Comparison of ENCODE assay signal across 25 cellular contexts in genomic region chr10:85430991-85431390, GRCh38.
"Had no signal": no experiment of that assay in that cellular context is flagged by ENCODE, and none has a peak within 500 bp of the region (broad histone marks: within the 10 kb centered on the region; RNA-seq: fewer than 3 reads in every experiment).

No MANE protein-coding gene starts in this region.

- H3K9me3 Mint-ChIP-seq: activated T-cell treated with anti-CD3 and anti-CD28 coated beads, Interleukin-2, amount 50 U/mL, for 24 hours; activated T-helper 17 cell treated with anti-CD3 and anti-CD28 coated beads, Interleukin-2, amount 50 U/mL, for 72 hours; dendritic cell treated with granulocyte-macrophage colony-stimulating factor and Interleukin-4, amounts not matched to agents 40 ng/mL and 50 ng/mL, for 4 days; naive thymus-derived CD8-positive, alpha-beta T cell; neural progenitor cell; stimulated activated naive B cell treated with anti-CD40 and anti-IgM and Interleukin-4, amounts not matched to agents 10 μg/mL and 1 μg/mL and 100 μg/mL, for 72 hours; WTC11 had no signal

- H3K4me3 Mint-ChIP-seq: activated naive CD8-positive, alpha-beta T cell; activated T-cell treated with anti-CD3 and anti-CD28 coated beads, Interleukin-2, amount 50 U/mL, for 24 hours; activated T-helper 17 cell treated with anti-CD3 and anti-CD28 coated beads, Interleukin-2, amount 50 U/mL, for 72 hours; dendritic cell treated with granulocyte-macrophage colony-stimulating factor and Interleukin-4, amounts not matched to agents 40 ng/mL and 50 ng/mL, for 4 days; naive thymus-derived CD8-positive, alpha-beta T cell; neural progenitor cell; stimulated activated naive B cell treated with anti-CD40 and anti-IgM and Interleukin-4, amounts not matched to agents 10 μg/mL and 1 μg/mL and 100 μg/mL, for 72 hours; WTC11 had no signal

- FAIRE-seq: astrocyte, endometrium, kidney had no signal

- H3K4me1 ChIP-seq: neural progenitor cell, sigmoid colon, testis, vagina had no signal

- H3K36me3 Mint-ChIP-seq: activated naive CD8-positive, alpha-beta T cell; naive thymus-derived CD8-positive, alpha-beta T cell; neural progenitor cell; stimulated activated naive B cell treated with anti-CD40 and anti-IgM and Interleukin-4, amounts not matched to agents 10 μg/mL and 1 μg/mL and 100 μg/mL, for 72 hours; WTC11 had no signal

- H3K9me3 ChIP-seq: heart right ventricle, sigmoid colon, testis, vagina had no signal

- H2AFZ ChIP-seq: neural progenitor cell had no signal

- H3K27ac Mint-ChIP-seq: activated naive CD8-positive, alpha-beta T cell; activated T-cell treated with anti-CD3 and anti-CD28 coated beads, Interleukin-2, amount 50 U/mL, for 24 hours; activated T-helper 17 cell treated with anti-CD3 and anti-CD28 coated beads, Interleukin-2, amount 50 U/mL, for 72 hours; dendritic cell treated with granulocyte-macrophage colony-stimulating factor and Interleukin-4, amounts not matched to agents 40 ng/mL and 50 ng/mL, for 4 days; naive thymus-derived CD8-positive, alpha-beta T cell; neural progenitor cell; stimulated activated naive B cell treated with anti-CD40 and anti-IgM and Interleukin-4, amounts not matched to agents 10 μg/mL and 1 μg/mL and 100 μg/mL, for 72 hours; WTC11 had no signal

- H3K4me2 ChIP-seq: neural progenitor cell, smooth muscle cell had no signal

- H3K27ac ChIP-seq: cardiac muscle cell, heart right ventricle, neural progenitor cell, sigmoid colon, testis, vagina had no signal

- H3K27me3 ChIP-seq: cardiac muscle cell, heart right ventricle, neural progenitor cell, sigmoid colon, testis, vagina had no signal

- ATAC-seq: activated T-helper 17 cell treated with anti-CD3 and anti-CD28 coated beads, Interleukin-2, amount 50 U/mL, for 72 hours; naive thymus-derived CD8-positive, alpha-beta T cell; stimulated activated naive B cell treated with anti-CD40 and anti-IgM and Interleukin-4, amounts not matched to agents 10 μg/mL and 1 μg/mL and 100 μg/mL, for 72 hours had no signal

- H3K4me3 ChIP-seq: cardiac muscle cell, heart right ventricle, lung, neural progenitor cell, sigmoid colon, smooth muscle cell, testis, vagina had no signal

- H3K9ac ChIP-seq: neural progenitor cell had no signal

- DNase-seq: activated T-cell treated with anti-CD3 and anti-CD28 coated beads, Interleukin-2, amount 50 U/mL, for 24 hours; effector CD4-positive, alpha-beta T cell; erythroblast; foreskin fibroblast; heart right ventricle; kidney; naive thymus-derived CD8-positive, alpha-beta T cell; sigmoid colon; stimulated activated CD4-positive, alpha-beta T cell treated with anti-CD3 and anti-CD28 coated beads, Interleukin-2, amount 100 ng/mL, for 48 hours; stimulated activated CD8-positive, alpha-beta memory T cell treated with anti-CD3 and anti-CD28 coated beads, Interleukin-4, amount 100 ng/mL, for 48 hours; stimulated activated naive B cell treated with anti-CD40 and anti-IgM and Interleukin-4, amounts not matched to agents 10 μg/mL and 1 μg/mL and 100 μg/mL, for 72 hours; T-helper 9 cell; testis; trophoblast cell had no signal

- H3K36me3 ChIP-seq: cardiac muscle cell, heart right ventricle, neural progenitor cell, sigmoid colon, vagina had no signal

- H3K27me3 Mint-ChIP-seq: activated T-cell treated with anti-CD3 and anti-CD28 coated beads, Interleukin-2, amount 50 U/mL, for 24 hours; dendritic cell treated with granulocyte-macrophage colony-stimulating factor and Interleukin-4, amounts not matched to agents 40 ng/mL and 50 ng/mL, for 4 days; stimulated activated naive B cell treated with anti-CD40 and anti-IgM and Interleukin-4, amounts not matched to agents 10 μg/mL and 1 μg/mL and 100 μg/mL, for 72 hours had no signal

- H3K4me1 Mint-ChIP-seq: activated T-helper 17 cell treated with anti-CD3 and anti-CD28 coated beads, Interleukin-2, amount 50 U/mL, for 72 hours; naive thymus-derived CD8-positive, alpha-beta T cell; neural progenitor cell; stimulated activated naive B cell treated with anti-CD40 and anti-IgM and Interleukin-4, amounts not matched to agents 10 μg/mL and 1 μg/mL and 100 μg/mL, for 72 hours; WTC11 had no signal
